8 cellular contexts compared by ENCODE assay signal in the genomic region with DNA sequence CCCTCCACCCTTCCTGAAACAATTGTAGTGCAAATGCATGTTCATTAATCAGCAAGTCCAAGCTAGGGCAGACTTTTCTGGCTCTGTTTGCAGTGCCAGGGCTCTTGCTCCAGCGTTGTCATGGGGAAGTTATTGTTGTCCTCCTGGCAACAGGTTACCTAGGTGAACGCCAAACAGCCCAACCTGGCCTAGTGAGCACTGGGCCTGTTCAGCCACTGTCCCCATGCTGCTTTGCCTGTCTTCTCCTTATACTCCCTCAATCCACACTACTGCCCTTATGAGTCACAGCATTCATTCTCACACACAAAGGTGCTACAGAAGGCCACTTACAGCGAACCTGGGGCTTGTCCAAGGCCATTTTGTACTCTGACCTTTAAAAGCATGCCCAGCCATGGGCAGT. TPM values are rescaled to one million over a fixed set of nuclear protein-coding genes. Genes with fewer than 3 reads are reported as not detected.
DNase-seq lines count a peak whose midpoint lies in the region; ATAC-seq and TF ChIP-seq lines count a peak whose summit lies in the region.

No MANE protein-coding gene starts in this region.

- peak overlapping the region in 8 of 10 donors; percentile 7 to 74 (median 57) for H3K27ac ChIP-seq in heart right ventricle

- H3K4me1 ChIP-seq in heart right ventricle: peaks cover 0 to 21% (median 16%) of the 10 kb centered on the region in 9 donors

- H3K4me3 ChIP-seq in heart right ventricle: no peak overlapping the region

- H3K36me3 ChIP-seq in heart right ventricle: no peaks in the 10 kb centered on the region

- in situ Hi-C loops in SK-MEL-5 (cut with HindIII; ENCODE audit: low pct_unique_long_range_greater_than_20kb, low sequenced_read_pairs): no loop called here

- no peak for TF ChIP-seq CTCF in heart right ventricle (IDR thresholded peaks at IDR 0.05)

- H3K9me3 ChIP-seq in heart right ventricle: no peaks in the 10 kb centered on the region

- intact Hi-C loops in heart right ventricle (cut with DNase I): loop anchor here in 6 of 10 donors (10.0 kb wide), 2 partner anchors 260 to 600 kb away; no protein-coding TSS in a partner anchor

- ATAC-seq in heart right ventricle (peak; percentile 61 to 99 (median 88)), HG03025 (IDR thresholded peaks at IDR 0.05; ENCODE audit: low FRiP score, unreplicated experiment) (no peak), GM21447 (IDR thresholded peaks at IDR 0.05; ENCODE audit: unreplicated experiment) (no peak)

- DNase-seq in HT-29 (ENCODE audit: low spot score) (peak; percentile 96), SK-MEL-5 (ENCODE audit: low read depth, low spot score) (peak; percentile 13), heart right ventricle (peak; percentile 27 to 57), pulmonary artery endothelial cell (ENCODE audit: low read depth, low spot score) (peak; percentile 93)
- DNase-seq in effector CD8-positive, alpha-beta T cell (lab: John Stamatoyannopoulos, UW): no peak
- DNase-seq in stimulated activated CD4-positive, alpha-beta T cell treated with anti-CD3 and anti-CD28 coated beads, Interleukin-4, amount 100 ng/mL, for 4 hours: no peak

- 30 to 48% methylated on average over 3 of the region's 3 CpGs for WGBS in heart right ventricle, 2 donors

- no peaks in the 10 kb centered on the region for H3K27me3 ChIP-seq in heart right ventricle

RNA-seq across cellular contexts. Expression of a gene that starts 34.6 kb away (rescaled TPM):
- total RNA-seq in HT-29 (2014; rRNA removed; shearing (Covaris generic)): 4.8 and 6.6 TPM in 2 replicates
- 0.03 and 0.08 TPM in 2 replicates for total RNA-seq in SK-MEL-5 (2014; rRNA removed; shearing (Covaris generic))
- 0.01 TPM in 1 of 2 replicates, not detected in the other for polyA plus RNA-seq in SK-MEL-5 (2015; cell fraction: cytosol; rRNA removed)
- 6.2 TPM in 1 of 2 replicates, not detected in the other for polyA plus RNA-seq in SK-MEL-5 (2015; cell fraction: nucleus; rRNA removed)
- 1 to 10 TPM; 2.3 to 7.5 (median 3.9) TPM for total RNA-seq in heart right ventricle
- polyA plus RNA-seq in heart right ventricle: 1 to 10 TPM in 1 of 2 donors, under 1 TPM in 1; 0.90 to 1.8 TPM
- 3.1 and 3.8 TPM in 2 replicates for total RNA-seq in pulmonary artery endothelial cell

Comparison
In these comparisons a context has a peak if more than half of its experiments do, and no peak if none do; other contexts are left out.
1. DNase-seq: peak in HT-29 (single experiment), SK-MEL-5 (single experiment), heart right ventricle (2 of 2) and pulmonary artery endothelial cell (single experiment); none in effector CD8-positive, alpha-beta T cell (single experiment) and stimulated activated CD4-positive, alpha-beta T cell treated with anti-CD3 and anti-CD28 coated beads, Interleukin-4, amount 100 ng/mL, for 4 hours (0 of 2).
2. ATAC-seq: peak in heart right ventricle (8 of 8); none in HG03025 (single experiment) and GM21447 (single experiment).